ENCODE assay signal across 1 cellular context in the genomic region with DNA sequence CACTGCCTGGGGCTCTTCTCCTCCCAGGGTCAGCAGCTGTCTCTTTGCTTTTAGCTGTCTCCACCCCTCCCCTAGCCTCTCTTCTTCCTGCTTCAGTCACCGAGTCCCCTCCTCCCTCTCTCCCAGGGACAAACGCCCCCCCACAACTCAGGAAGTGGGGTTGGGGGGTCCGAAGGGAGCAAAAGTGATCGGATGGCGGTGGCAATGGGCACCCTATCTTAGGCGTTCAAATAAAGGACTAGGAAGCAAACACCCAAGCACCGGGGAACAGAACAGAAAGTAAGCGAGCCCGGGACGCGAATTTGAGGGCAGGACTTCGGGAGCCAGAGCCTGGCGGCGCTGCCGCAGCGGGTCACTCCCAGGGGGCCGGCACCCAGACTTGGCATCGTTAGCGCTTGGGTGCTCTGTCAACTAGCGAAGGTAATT.
A peak's percentile ranks its signal among the peaks of the same experiment; 100 is the strongest.
TF ChIP-seq lines count a peak whose summit lies in the region.

No MANE protein-coding gene starts in this region.

TF ChIP-seq in HEK293, 187 proteins besides CTCF, POLR2A, EP300 and RAD21 (continued from another document):
- no peak for TF ChIP-seq TSHZ1 (tag by site-specific recombination; IDR thresholded peaks at IDR 0.05; ENCODE audit: borderline replicate concordance)
- TF ChIP-seq, protein P1, sequence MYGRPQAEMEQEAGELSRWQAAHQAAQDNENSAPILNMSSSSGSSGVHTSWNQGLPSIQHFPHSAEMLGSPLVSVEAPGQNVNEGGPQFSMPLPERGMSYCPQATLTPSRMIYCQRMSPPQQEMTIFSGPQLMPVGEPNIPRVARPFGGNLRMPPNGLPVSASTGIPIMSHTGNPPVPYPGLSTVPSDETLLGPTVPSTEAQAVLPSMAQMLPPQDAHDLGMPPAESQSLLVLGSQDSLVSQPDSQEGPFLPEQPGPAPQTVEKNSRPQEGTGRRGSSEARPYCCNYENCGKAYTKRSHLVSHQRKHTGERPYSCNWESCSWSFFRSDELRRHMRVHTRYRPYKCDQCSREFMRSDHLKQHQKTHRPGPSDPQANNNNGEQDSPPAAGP (tag by site-specific recombination; IDR thresholded peaks at IDR 0.05) = 0 out of 2 replicates have a peak, but pooled peaks have one; percentile 3
- TF ChIP-seq, protein P2, sequence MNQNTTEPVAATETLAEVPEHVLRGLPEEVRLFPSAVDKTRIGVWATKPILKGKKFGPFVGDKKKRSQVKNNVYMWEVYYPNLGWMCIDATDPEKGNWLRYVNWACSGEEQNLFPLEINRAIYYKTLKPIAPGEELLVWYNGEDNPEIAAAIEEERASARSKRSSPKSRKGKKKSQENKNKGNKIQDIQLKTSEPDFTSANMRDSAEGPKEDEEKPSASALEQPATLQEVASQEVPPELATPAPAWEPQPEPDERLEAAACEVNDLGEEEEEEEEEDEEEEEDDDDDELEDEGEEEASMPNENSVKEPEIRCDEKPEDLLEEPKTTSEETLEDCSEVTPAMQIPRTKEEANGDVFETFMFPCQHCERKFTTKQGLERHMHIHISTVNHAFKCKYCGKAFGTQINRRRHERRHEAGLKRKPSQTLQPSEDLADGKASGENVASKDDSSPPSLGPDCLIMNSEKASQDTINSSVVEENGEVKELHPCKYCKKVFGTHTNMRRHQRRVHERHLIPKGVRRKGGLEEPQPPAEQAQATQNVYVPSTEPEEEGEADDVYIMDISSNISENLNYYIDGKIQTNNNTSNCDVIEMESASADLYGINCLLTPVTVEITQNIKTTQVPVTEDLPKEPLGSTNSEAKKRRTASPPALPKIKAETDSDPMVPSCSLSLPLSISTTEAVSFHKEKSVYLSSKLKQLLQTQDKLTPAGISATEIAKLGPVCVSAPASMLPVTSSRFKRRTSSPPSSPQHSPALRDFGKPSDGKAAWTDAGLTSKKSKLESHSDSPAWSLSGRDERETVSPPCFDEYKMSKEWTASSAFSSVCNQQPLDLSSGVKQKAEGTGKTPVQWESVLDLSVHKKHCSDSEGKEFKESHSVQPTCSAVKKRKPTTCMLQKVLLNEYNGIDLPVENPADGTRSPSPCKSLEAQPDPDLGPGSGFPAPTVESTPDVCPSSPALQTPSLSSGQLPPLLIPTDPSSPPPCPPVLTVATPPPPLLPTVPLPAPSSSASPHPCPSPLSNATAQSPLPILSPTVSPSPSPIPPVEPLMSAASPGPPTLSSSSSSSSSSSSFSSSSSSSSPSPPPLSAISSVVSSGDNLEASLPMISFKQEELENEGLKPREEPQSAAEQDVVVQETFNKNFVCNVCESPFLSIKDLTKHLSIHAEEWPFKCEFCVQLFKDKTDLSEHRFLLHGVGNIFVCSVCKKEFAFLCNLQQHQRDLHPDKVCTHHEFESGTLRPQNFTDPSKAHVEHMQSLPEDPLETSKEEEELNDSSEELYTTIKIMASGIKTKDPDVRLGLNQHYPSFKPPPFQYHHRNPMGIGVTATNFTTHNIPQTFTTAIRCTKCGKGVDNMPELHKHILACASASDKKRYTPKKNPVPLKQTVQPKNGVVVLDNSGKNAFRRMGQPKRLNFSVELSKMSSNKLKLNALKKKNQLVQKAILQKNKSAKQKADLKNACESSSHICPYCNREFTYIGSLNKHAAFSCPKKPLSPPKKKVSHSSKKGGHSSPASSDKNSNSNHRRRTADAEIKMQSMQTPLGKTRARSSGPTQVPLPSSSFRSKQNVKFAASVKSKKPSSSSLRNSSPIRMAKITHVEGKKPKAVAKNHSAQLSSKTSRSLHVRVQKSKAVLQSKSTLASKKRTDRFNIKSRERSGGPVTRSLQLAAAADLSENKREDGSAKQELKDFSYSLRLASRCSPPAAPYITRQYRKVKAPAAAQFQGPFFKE (tag by site-specific recombination; IDR thresholded peaks at IDR 0.05; ENCODE audit: borderline replicate concordance) = no peak
